Comparison of ENCODE assay signal across 12 cellular contexts in genomic region chr4:26171953-26172352, GRCh38.
A peak's percentile ranks its signal among the peaks of the same experiment; 100 is the strongest.
DNase-seq lines count a peak whose midpoint lies in the region; ATAC-seq and TF ChIP-seq lines count a peak whose summit lies in the region.
"Had no signal": no experiment of that assay in that cellular context is flagged by ENCODE, and none has a peak within 500 bp of the region (broad histone marks: within the 10 kb centered on the region; RNA-seq: fewer than 3 reads in every experiment).

No MANE protein-coding gene starts in this region.

- no peaks in the 10 kb centered on the region for H3K9me3 ChIP-seq in IMR-90 (ENCODE audit: control insufficient read depth, insufficient read depth, low read length)
- no peaks in the 10 kb centered on the region for H3K9me3 ChIP-seq in upper lobe of left lung
- H3K9me3 ChIP-seq: gastrocnemius medialis had no signal

- peak; percentile 73 for ATAC-seq in IMR-90 (ENCODE audit: low read depth)
- ATAC-seq in HG02840 (IDR thresholded peaks at IDR 0.05; ENCODE audit: low FRiP score, unreplicated experiment), result no peak
- ATAC-seq in upper lobe of left lung (ENCODE audit: low FRiP score in 2 of 2), result no peak
- ATAC-seq: T-cell had no signal

- no CpG with 5 or more reads among the region's 9 CpGs for WGBS in IMR-90 (ENCODE audit: extremely low coverage in 2 of 2, insufficient read length in 1 of 2), 2 experiments
- 59 to 68% methylated on average over 8 to 9 of the region's 9 CpGs for WGBS in upper lobe of left lung, 2 donors

- H3K18ac ChIP-seq in IMR-90 (ENCODE audit: low read depth, low read length), result peak overlapping the region; percentile 68

- H2BK20ac ChIP-seq in IMR-90 (ENCODE audit: low read depth, low read length), result peak overlapping the region; percentile 99

- H3K4ac ChIP-seq in IMR-90 (ENCODE audit: low read depth, low read length), result peak overlapping the region; percentile 96

- H3K14ac ChIP-seq in IMR-90 (replicated peaks; ENCODE audit: low read depth, low read length), result peak overlapping the region; percentile 93

- peak overlapping the region; percentile 63 for H4K5ac ChIP-seq in IMR-90 (ENCODE audit: low read depth, low read length)

- peak overlapping the region; percentile 86 for H2AFZ ChIP-seq in IMR-90 (replicated peaks; ENCODE audit: low read length, poor library complexity)

- H4K91ac ChIP-seq in IMR-90 (ENCODE audit: insufficient read depth, low read depth, low read length), result peak overlapping the region; percentile 95

- H3K4me2 ChIP-seq in IMR-90 (ENCODE audit: low read depth, low read length), result peak overlapping the region; percentile 59

- H3K56ac ChIP-seq in IMR-90 (ENCODE audit: extremely low read depth, insufficient read depth, low read length), result peak overlapping the region; percentile 71

- H3K79me1 ChIP-seq in IMR-90 (ENCODE audit: low read depth in 1 of 2, low read length in 2 of 2), result peaks cover 0 to 3% of the 10 kb centered on the region in 2 experiments; a peak in 1 of 4 replicates

- H3K27me3 ChIP-seq in IMR-90 (ENCODE audit: control insufficient read depth, insufficient read depth, low read length), result no peaks in the 10 kb centered on the region
- no peaks in the 10 kb centered on the region for H3K27me3 ChIP-seq in upper lobe of left lung

- TF ChIP-seq POLR2A in IMR-90 (IDR thresholded peaks at IDR 0.05; ENCODE audit: low read depth, low read length) (no peak), upper lobe of left lung (IDR thresholded peaks at IDR 0.05) (no peak)

- peak overlapping the region; percentile 95 for H2AK5ac ChIP-seq in IMR-90 (ENCODE audit: low read depth, low read length)

- no TSS peak for BruUV-seq in IMR-90 (replicated peaks; lab: Mats Ljungman, UMichigan)

- in situ Hi-C loops in IMR-90 (cut with MboI; ENCODE audit: low sequenced_read_pairs), result loop anchor here (10.0 kb wide), 1 partner anchor 153 kb away; the partner anchor contains the start of gene RBPJ

- peaks cover 26% of the 10 kb centered on the region for H3K4me1 ChIP-seq in IMR-90 (ENCODE audit: control insufficient read depth, insufficient read depth, low read length)
- H3K4me1 ChIP-seq in upper lobe of left lung, result no peaks in the 10 kb centered on the region
- H3K4me1 ChIP-seq: gastrocnemius medialis had no signal

- peak; percentile 61 for DNase-seq in A172 (ENCODE audit: low spot score)
- DNase-seq in IMR-90, result peak; percentile 100
- DNase-seq in dedifferentiated amniotic fluid mesenchymal stem cell (ENCODE audit: extremely low spot score), result peak; percentile 19
- peak; percentile 6 for DNase-seq in midbrain (lab: John Stamatoyannopoulos, UW)
- no peak for DNase-seq in upper lobe of left lung
- no peak for DNase-seq in T-helper 2 cell
- no peak for DNase-seq in stimulated activated CD4-positive, alpha-beta T cell treated with anti-CD3 and anti-CD28 coated beads, Interleukin-2, amount 100 ng/mL, for 48 hours
- DNase-seq: activated naive CD4-positive, alpha-beta T cell; DMS79; gastrocnemius medialis; T-cell had no signal

- peak overlapping the region; percentile 87 for H2BK5ac ChIP-seq in IMR-90 (ENCODE audit: low read depth, low read length, poor library complexity, severe bottlenecking)

- H4K20me1 ChIP-seq in IMR-90 (ENCODE audit: insufficient read depth, low read length), result no peaks in the 10 kb centered on the region

- peak overlapping the region; percentile 87 for H3K27ac ChIP-seq in IMR-90 (ENCODE audit: insufficient read depth, low read length)
- H3K27ac ChIP-seq in upper lobe of left lung, result no peak overlapping the region
- H3K27ac ChIP-seq: gastrocnemius medialis had no signal

- intact Hi-C loops in IMR-90 (cut with micrococcal nuclease), result loop anchor here (1.0 to 5.0 kb wide), 5 partner anchors 89 to 240 kb away; no protein-coding TSS in a partner anchor

- no peak for TF ChIP-seq EP300 in upper lobe of left lung (IDR thresholded peaks at IDR 0.05)

- H3K9me1 ChIP-seq in IMR-90 (ENCODE audit: insufficient read depth, low read length), result peaks cover 24% of the 10 kb centered on the region

- peak overlapping the region; percentile 92 for H2BK15ac ChIP-seq in IMR-90 (ENCODE audit: low read depth, low read length)

- H3K36me3 ChIP-seq in IMR-90 (ENCODE audit: control insufficient read depth, insufficient read depth, low read length) (no peaks in the 10 kb centered on the region), upper lobe of left lung (no peaks in the 10 kb centered on the region)
- H3K36me3 ChIP-seq: gastrocnemius medialis had no signal

- peak overlapping the region; percentile 80 for H2AK9ac ChIP-seq in IMR-90 (replicated peaks; ENCODE audit: low read depth, low read length, poor library complexity)

- no peak for TF ChIP-seq CTCF in IMR-90 (conservative IDR thresholded peaks at IDR 0.05; ENCODE audit: low read depth, low read length)
- TF ChIP-seq CTCF in upper lobe of left lung (IDR thresholded peaks at IDR 0.05), result no peak

- CTCF ChIA-PET in IMR-90 (lab: Yijun Ruan, JAX), result interaction anchor here (0.8 to 1.9 kb wide), 4 partner anchors 10 to 158 kb away, joined by 3 to 4 read pairs (median 3); no protein-coding TSS in a partner anchor

- dilution Hi-C loops in IMR-90 (cut with HindIII; ENCODE audit: low sequenced_read_pairs, unreplicated experiment), result no loop called here

- peak overlapping the region; percentile 23 for H3K9ac ChIP-seq in IMR-90 (ENCODE audit: low read depth, low read length)

- peak; percentile 22 for TF ChIP-seq RAD21 in IMR-90 (IDR thresholded peaks at IDR 0.05; ENCODE audit: low read length)

- peak overlapping the region; percentile 80 for H3K23ac ChIP-seq in IMR-90 (ENCODE audit: low read depth, low read length)

- no peak overlapping the region for H3K4me3 ChIP-seq in IMR-90 (ENCODE audit: insufficient read depth, low read depth, low read length)
- no peak overlapping the region for H3K4me3 ChIP-seq in upper lobe of left lung
- H3K4me3 ChIP-seq: gastrocnemius medialis had no signal

- H4K8ac ChIP-seq in IMR-90 (ENCODE audit: low read depth in 2 of 2, low read length in 2 of 2), result peak overlapping the region; percentile 88 to 94

- POLR2A ChIA-PET in IMR-90 (lab: Charles Lee; ENCODE audit: unreplicated experiment), result interaction anchor here (0.6 to 0.9 kb wide), 2 partner anchors 10 to 30 kb away, joined by 3 read pairs; no protein-coding TSS in a partner anchor

- H2BK120ac ChIP-seq in IMR-90 (ENCODE audit: low read depth, low read length), result peak overlapping the region; percentile 99

TF ChIP-seq in IMR-90, 13 proteins besides CTCF, POLR2A, EP300 and RAD21:
- TF ChIP-seq SMC3 (IDR thresholded peaks at IDR 0.05; ENCODE audit: low read depth, low read length), result peak; percentile 22; the same call in 1 of the 2 replicates
- TF ChIP-seq BHLHE40 (IDR thresholded peaks at IDR 0.05; ENCODE audit: low read depth, low read length), result peak; percentile 84
- TF ChIP-seq ELK1 (IDR thresholded peaks at IDR 0.05; ENCODE audit: borderline replicate concordance, low read depth, low read length), result no peak
- TF ChIP-seq MAZ (IDR thresholded peaks at IDR 0.05; ENCODE audit: borderline replicate concordance, low read depth, low read length), result peak; percentile 95
- no peak for TF ChIP-seq MAFK (IDR thresholded peaks at IDR 0.05; ENCODE audit: low read depth, low read length)
- peak; percentile 79 for TF ChIP-seq FOS (IDR thresholded peaks at IDR 0.05; ENCODE audit: low read depth, low read length)
- TF ChIP-seq CHD1 (IDR thresholded peaks at IDR 0.05; ENCODE audit: low read depth, low read length), result no peak
- peak; percentile 4; the same call in 1 of the 2 replicates for TF ChIP-seq NFE2L2 (IDR thresholded peaks at IDR 0.05; ENCODE audit: low read depth, low read length)

Comparison
In these comparisons a context has a peak if more than half of its experiments do, and no peak if none do; other contexts are left out.
1. DNase-seq: peak in A172 (single experiment), IMR-90 (single experiment), dedifferentiated amniotic fluid mesenchymal stem cell (single experiment) and midbrain (single experiment); none in upper lobe of left lung (0 of 2), T-helper 2 cell (0 of 5) and stimulated activated CD4-positive, alpha-beta T cell treated with anti-CD3 and anti-CD28 coated beads, Interleukin-2, amount 100 ng/mL, for 48 hours (0 of 2).